ENCODE assay signal across 1 cellular context in the genomic region with DNA sequence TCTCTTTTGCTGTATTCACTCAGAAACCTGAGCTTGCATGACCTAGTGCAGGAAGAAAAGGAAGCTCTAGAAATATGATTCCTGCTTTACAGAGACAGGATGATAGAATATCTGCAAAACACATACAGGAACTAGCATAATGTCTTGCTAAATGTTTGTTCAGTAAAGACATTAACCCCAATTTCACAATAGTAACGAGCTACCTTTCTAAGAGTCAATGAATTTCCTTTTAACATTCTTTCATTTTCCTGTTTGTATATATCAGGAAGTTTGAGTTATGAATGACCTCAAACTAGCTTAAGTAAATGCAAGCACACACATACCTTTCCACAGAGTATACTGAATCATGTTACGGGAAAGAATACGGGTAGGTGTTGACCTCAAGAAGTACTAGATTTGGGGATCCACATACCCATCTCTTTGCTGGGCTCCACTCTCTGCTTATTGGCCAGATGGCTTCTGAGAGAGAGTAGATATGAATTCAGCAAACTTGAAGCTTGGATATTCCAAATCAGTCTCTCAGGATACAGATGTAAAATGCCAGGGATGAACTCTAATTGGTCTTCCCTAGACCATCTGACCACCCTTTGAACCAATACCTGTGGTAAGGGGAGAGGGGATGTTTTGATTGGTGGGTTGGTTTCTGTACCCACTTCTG.
A peak's percentile ranks its signal among the peaks of the same experiment; 100 is the strongest.
TF ChIP-seq lines count a peak whose summit lies in the region.

No MANE protein-coding gene starts in this region.

TF ChIP-seq in HepG2, 621 proteins besides CTCF, POLR2A, EP300 and RAD21 (continues in another document):
- TF ChIP-seq, protein P1, sequence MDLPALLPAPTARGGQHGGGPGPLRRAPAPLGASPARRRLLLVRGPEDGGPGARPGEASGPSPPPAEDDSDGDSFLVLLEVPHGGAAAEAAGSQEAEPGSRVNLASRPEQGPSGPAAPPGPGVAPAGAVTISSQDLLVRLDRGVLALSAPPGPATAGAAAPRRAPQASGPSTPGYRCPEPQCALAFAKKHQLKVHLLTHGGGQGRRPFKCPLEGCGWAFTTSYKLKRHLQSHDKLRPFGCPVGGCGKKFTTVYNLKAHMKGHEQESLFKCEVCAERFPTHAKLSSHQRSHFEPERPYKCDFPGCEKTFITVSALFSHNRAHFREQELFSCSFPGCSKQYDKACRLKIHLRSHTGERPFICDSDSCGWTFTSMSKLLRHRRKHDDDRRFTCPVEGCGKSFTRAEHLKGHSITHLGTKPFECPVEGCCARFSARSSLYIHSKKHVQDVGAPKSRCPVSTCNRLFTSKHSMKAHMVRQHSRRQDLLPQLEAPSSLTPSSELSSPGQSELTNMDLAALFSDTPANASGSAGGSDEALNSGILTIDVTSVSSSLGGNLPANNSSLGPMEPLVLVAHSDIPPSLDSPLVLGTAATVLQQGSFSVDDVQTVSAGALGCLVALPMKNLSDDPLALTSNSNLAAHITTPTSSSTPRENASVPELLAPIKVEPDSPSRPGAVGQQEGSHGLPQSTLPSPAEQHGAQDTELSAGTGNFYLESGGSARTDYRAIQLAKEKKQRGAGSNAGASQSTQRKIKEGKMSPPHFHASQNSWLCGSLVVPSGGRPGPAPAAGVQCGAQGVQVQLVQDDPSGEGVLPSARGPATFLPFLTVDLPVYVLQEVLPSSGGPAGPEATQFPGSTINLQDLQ (CRISPR knock-in tag; IDR thresholded peaks at IDR 0.05): no peak
- TF ChIP-seq CHCHD3 (CRISPR knock-in tag; IDR thresholded peaks at IDR 0.05): no peak
- TF ChIP-seq BCL6 (CRISPR knock-in tag; IDR thresholded peaks at IDR 0.05): peak; percentile 95
- no peak for TF ChIP-seq ZSCAN9 (CRISPR knock-in tag; IDR thresholded peaks at IDR 0.05; ENCODE audit: borderline replicate concordance)
- no peak for TF ChIP-seq ZNF24 (IDR thresholded peaks at IDR 0.05)
- no peak for TF ChIP-seq ZSCAN20 (CRISPR knock-in tag; IDR thresholded peaks at IDR 0.05; ENCODE audit: borderline replicate concordance)
- TF ChIP-seq ZNF546 (CRISPR knock-in tag; conservative IDR thresholded peaks at IDR 0.05): no peak
- no peak for TF ChIP-seq ZNF430 (CRISPR knock-in tag; IDR thresholded peaks at IDR 0.05)
- peak; percentile 85 for TF ChIP-seq GATA4 (IDR thresholded peaks at IDR 0.05; ENCODE audit: borderline replicate concordance, low read depth)
- TF ChIP-seq, protein P2, sequence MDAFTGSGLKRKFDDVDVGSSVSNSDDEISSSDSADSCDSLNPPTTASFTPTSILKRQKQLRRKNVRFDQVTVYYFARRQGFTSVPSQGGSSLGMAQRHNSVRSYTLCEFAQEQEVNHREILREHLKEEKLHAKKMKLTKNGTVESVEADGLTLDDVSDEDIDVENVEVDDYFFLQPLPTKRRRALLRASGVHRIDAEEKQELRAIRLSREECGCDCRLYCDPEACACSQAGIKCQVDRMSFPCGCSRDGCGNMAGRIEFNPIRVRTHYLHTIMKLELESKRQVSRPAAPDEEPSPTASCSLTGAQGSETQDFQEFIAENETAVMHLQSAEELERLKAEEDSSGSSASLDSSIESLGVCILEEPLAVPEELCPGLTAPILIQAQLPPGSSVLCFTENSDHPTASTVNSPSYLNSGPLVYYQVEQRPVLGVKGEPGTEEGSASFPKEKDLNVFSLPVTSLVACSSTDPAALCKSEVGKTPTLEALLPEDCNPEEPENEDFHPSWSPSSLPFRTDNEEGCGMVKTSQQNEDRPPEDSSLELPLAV (CRISPR knock-in tag; conservative IDR thresholded peaks at IDR 0.05; ENCODE audit: low read depth): no peak
- TF ChIP-seq, protein P3, sequence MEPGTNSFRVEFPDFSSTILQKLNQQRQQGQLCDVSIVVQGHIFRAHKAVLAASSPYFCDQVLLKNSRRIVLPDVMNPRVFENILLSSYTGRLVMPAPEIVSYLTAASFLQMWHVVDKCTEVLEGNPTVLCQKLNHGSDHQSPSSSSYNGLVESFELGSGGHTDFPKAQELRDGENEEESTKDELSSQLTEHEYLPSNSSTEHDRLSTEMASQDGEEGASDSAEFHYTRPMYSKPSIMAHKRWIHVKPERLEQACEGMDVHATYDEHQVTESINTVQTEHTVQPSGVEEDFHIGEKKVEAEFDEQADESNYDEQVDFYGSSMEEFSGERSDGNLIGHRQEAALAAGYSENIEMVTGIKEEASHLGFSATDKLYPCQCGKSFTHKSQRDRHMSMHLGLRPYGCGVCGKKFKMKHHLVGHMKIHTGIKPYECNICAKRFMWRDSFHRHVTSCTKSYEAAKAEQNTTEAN (CRISPR knock-in tag; conservative IDR thresholded peaks at IDR 0.05): peak; percentile 83
- TF ChIP-seq, protein P4, sequence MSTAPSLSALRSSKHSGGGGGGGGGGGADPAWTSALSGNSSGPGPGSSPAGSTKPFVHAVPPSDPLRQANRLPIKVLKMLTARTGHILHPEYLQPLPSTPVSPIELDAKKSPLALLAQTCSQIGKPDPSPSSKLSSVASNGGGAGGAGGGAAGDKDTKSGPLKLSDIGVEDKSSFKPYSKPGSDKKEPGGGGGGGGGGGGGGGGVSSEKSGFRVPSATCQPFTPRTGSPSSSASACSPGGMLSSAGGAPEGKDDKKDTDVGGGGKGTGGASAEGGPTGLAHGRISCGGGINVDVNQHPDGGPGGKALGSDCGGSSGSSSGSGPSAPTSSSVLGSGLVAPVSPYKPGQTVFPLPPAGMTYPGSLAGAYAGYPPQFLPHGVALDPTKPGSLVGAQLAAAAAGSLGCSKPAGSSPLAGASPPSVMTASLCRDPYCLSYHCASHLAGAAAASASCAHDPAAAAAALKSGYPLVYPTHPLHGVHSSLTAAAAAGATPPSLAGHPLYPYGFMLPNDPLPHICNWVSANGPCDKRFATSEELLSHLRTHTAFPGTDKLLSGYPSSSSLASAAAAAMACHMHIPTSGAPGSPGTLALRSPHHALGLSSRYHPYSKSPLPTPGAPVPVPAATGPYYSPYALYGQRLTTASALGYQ (CRISPR knock-in tag; IDR thresholded peaks at IDR 0.05): peak; percentile 89
- TF ChIP-seq ATRX (CRISPR knock-in tag; IDR thresholded peaks at IDR 0.05; ENCODE audit: borderline replicate concordance): no peak
- peak; percentile 81 for TF ChIP-seq NFYC (CRISPR knock-in tag; IDR thresholded peaks at IDR 0.05)
- no peak for TF ChIP-seq MYC (CRISPR knock-in tag; IDR thresholded peaks at IDR 0.05; ENCODE audit: borderline replicate concordance)
- TF ChIP-seq KAT2B (IDR thresholded peaks at IDR 0.05; ENCODE audit: borderline replicate concordance, low read depth, low read length): no peak
- peak; percentile 73 for TF ChIP-seq LCORL (IDR thresholded peaks at IDR 0.05)
- TF ChIP-seq LCORL (CRISPR knock-in tag; IDR thresholded peaks at IDR 0.05): peak; percentile 20; the same call in 1 of the 2 replicates
- no peak for TF ChIP-seq ZNF33B (CRISPR knock-in tag; IDR thresholded peaks at IDR 0.05)
- no peak for TF ChIP-seq ZNF121 (CRISPR knock-in tag; IDR thresholded peaks at IDR 0.05)
- no peak for TF ChIP-seq GTF3A (CRISPR knock-in tag; conservative IDR thresholded peaks at IDR 0.05)
- no peak for TF ChIP-seq HNRNPLL (IDR thresholded peaks at IDR 0.05; ENCODE audit: low read depth, low read length, poor library complexity, severe bottlenecking)
- TF ChIP-seq ELF3 (CRISPR knock-in tag; IDR thresholded peaks at IDR 0.05): peak; percentile 99
- TF ChIP-seq, protein P5, sequence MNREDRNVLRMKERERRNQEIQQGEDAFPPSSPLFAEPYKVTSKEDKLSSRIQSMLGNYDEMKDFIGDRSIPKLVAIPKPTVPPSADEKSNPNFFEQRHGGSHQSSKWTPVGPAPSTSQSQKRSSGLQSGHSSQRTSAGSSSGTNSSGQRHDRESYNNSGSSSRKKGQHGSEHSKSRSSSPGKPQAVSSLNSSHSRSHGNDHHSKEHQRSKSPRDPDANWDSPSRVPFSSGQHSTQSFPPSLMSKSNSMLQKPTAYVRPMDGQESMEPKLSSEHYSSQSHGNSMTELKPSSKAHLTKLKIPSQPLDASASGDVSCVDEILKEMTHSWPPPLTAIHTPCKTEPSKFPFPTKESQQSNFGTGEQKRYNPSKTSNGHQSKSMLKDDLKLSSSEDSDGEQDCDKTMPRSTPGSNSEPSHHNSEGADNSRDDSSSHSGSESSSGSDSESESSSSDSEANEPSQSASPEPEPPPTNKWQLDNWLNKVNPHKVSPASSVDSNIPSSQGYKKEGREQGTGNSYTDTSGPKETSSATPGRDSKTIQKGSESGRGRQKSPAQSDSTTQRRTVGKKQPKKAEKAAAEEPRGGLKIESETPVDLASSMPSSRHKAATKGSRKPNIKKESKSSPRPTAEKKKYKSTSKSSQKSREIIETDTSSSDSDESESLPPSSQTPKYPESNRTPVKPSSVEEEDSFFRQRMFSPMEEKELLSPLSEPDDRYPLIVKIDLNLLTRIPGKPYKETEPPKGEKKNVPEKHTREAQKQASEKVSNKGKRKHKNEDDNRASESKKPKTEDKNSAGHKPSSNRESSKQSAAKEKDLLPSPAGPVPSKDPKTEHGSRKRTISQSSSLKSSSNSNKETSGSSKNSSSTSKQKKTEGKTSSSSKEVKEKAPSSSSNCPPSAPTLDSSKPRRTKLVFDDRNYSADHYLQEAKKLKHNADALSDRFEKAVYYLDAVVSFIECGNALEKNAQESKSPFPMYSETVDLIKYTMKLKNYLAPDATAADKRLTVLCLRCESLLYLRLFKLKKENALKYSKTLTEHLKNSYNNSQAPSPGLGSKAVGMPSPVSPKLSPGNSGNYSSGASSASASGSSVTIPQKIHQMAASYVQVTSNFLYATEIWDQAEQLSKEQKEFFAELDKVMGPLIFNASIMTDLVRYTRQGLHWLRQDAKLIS (CRISPR knock-in tag; IDR thresholded peaks at IDR 0.05): no peak
- TF ChIP-seq, protein P6, sequence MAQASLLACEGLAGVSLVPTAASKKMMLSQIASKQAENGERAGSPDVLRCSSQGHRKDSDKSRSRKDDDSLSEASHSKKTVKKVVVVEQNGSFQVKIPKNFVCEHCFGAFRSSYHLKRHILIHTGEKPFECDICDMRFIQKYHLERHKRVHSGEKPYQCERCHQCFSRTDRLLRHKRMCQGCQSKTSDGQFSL (CRISPR knock-in tag; IDR thresholded peaks at IDR 0.05): no peak
- TF ChIP-seq ZNF260 (CRISPR knock-in tag; IDR thresholded peaks at IDR 0.05; ENCODE audit: borderline replicate concordance, low read depth): no peak
- TF ChIP-seq IKZF4 (CRISPR knock-in tag; IDR thresholded peaks at IDR 0.05; ENCODE audit: borderline replicate concordance, low read depth, not compliant biosample characterization): no peak
- no peak for TF ChIP-seq PAX8 (CRISPR knock-in tag; IDR thresholded peaks at IDR 0.05; ENCODE audit: borderline replicate concordance)
- TF ChIP-seq ATF1 (CRISPR knock-in tag; IDR thresholded peaks at IDR 0.05): peak; percentile 82
- TF ChIP-seq, protein P7, sequence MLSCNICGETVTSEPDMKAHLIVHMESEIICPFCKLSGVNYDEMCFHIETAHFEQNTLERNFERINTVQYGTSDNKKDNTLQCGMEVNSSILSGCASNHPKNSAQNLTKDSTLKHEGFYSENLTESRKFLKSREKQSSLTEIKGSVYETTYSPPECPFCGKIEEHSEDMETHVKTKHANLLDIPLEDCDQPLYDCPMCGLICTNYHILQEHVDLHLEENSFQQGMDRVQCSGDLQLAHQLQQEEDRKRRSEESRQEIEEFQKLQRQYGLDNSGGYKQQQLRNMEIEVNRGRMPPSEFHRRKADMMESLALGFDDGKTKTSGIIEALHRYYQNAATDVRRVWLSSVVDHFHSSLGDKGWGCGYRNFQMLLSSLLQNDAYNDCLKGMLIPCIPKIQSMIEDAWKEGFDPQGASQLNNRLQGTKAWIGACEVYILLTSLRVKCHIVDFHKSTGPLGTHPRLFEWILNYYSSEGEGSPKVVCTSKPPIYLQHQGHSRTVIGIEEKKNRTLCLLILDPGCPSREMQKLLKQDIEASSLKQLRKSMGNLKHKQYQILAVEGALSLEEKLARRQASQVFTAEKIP (CRISPR knock-in tag; IDR thresholded peaks at IDR 0.05; ENCODE audit: borderline replicate concordance): no peak
- no peak for TF ChIP-seq ZSCAN12 (CRISPR knock-in tag; IDR thresholded peaks at IDR 0.05)
- TF ChIP-seq MTF1 (CRISPR knock-in tag; IDR thresholded peaks at IDR 0.05): no peak; the same call in 1 of the 2 replicates
- TF ChIP-seq, protein P8, sequence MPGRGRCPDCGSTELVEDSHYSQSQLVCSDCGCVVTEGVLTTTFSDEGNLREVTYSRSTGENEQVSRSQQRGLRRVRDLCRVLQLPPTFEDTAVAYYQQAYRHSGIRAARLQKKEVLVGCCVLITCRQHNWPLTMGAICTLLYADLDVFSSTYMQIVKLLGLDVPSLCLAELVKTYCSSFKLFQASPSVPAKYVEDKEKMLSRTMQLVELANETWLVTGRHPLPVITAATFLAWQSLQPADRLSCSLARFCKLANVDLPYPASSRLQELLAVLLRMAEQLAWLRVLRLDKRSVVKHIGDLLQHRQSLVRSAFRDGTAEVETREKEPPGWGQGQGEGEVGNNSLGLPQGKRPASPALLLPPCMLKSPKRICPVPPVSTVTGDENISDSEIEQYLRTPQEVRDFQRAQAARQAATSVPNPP (CRISPR knock-in tag; IDR thresholded peaks at IDR 0.05): no peak
- no peak for TF ChIP-seq AHR (CRISPR knock-in tag; IDR thresholded peaks at IDR 0.05)
- no peak for TF ChIP-seq ZNF30 (CRISPR knock-in tag; IDR thresholded peaks at IDR 0.05)
- no peak for TF ChIP-seq BORCS8-MEF2B (CRISPR knock-in tag; IDR thresholded peaks at IDR 0.05)
- TF ChIP-seq, protein P9, sequence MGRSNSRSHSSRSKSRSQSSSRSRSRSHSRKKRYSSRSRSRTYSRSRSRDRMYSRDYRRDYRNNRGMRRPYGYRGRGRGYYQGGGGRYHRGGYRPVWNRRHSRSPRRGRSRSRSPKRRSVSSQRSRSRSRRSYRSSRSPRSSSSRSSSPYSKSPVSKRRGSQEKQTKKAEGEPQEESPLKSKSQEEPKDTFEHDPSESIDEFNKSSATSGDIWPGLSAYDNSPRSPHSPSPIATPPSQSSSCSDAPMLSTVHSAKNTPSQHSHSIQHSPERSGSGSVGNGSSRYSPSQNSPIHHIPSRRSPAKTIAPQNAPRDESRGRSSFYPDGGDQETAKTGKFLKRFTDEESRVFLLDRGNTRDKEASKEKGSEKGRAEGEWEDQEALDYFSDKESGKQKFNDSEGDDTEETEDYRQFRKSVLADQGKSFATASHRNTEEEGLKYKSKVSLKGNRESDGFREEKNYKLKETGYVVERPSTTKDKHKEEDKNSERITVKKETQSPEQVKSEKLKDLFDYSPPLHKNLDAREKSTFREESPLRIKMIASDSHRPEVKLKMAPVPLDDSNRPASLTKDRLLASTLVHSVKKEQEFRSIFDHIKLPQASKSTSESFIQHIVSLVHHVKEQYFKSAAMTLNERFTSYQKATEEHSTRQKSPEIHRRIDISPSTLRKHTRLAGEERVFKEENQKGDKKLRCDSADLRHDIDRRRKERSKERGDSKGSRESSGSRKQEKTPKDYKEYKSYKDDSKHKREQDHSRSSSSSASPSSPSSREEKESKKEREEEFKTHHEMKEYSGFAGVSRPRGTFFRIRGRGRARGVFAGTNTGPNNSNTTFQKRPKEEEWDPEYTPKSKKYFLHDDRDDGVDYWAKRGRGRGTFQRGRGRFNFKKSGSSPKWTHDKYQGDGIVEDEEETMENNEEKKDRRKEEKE (IDR thresholded peaks at IDR 0.05): no peak
- no peak; a peak in 1 of 4 replicates for TF ChIP-seq KLF16 (CRISPR knock-in tag; IDR thresholded peaks at IDR 0.05)
- no peak for TF ChIP-seq RBM39 (IDR thresholded peaks at IDR 0.05; ENCODE audit: low read depth, low read length, poor library complexity, severe bottlenecking)
